16 cellular contexts compared by ENCODE assay signal in genomic region chr5:108634951-108635288, GRCh38.
A peak's percentile ranks its signal among the peaks of the same experiment; 100 is the strongest.
DNase-seq lines count a peak whose midpoint lies in the region; ATAC-seq lines count a peak whose summit lies in the region.
"Had no signal": no experiment of that assay in that cellular context is flagged by ENCODE, and none has a peak within 500 bp of the region (broad histone marks: within the 10 kb centered on the region; RNA-seq: fewer than 3 reads in every experiment).

No MANE protein-coding gene starts in this region.

- DNase-seq in stimulated activated naive CD8-positive, alpha-beta T cell treated with anti-CD3 and anti-CD28 coated beads, Interleukin-15, amount 100 ng/mL, for 72 hours: no peak
- no peak for DNase-seq in stimulated activated naive CD8-positive, alpha-beta T cell treated with anti-CD3 and anti-CD28 coated beads, Interleukin-15, Interleukin-2, amounts not matched to agents 100 U/mL and 50 U/mL, for 24 hours
- no peak for DNase-seq in stimulated activated naive B cell treated with anti-CD40 and anti-IgM and Interleukin-4, amounts not matched to agents 10 μg/mL and 1 μg/mL and 100 μg/mL, for 72 hours
- DNase-seq in Right ventricle myocardium superior (no peak), SHP77 treated with DMSO at 0.1 percent for 48 hours (lab: John Stamatoyannopoulos, UW) (no peak), HK-2 (ENCODE audit: unreplicated experiment) (no peak)
- DNase-seq: activated T-cell treated with anti-CD3 and anti-CD28 coated beads, Interleukin-2, amount 50 U/mL, for 72 hours; CD8-positive, alpha-beta memory T cell; foreskin melanocyte; immature natural killer cell; NCI-H510A treated with DMSO at 0.1 percent for 48 hours; occipital lobe had no signal

- ATAC-seq in stimulated activated naive CD8-positive, alpha-beta T cell treated with anti-CD3 and anti-CD28 coated beads, Interleukin-15, amount 100 ng/mL, for 72 hours: peak; percentile 42
- ATAC-seq in stimulated activated naive CD8-positive, alpha-beta T cell treated with anti-CD3 and anti-CD28 coated beads, Interleukin-15, Interleukin-2, amounts not matched to agents 100 U/mL and 50 U/mL, for 24 hours: no peak
- peak; percentile 83 for ATAC-seq in GM21723 (IDR thresholded peaks at IDR 0.05; ENCODE audit: unreplicated experiment)
- peak; percentile 75 for ATAC-seq in HG03159 (IDR thresholded peaks at IDR 0.05; ENCODE audit: unreplicated experiment)
- ATAC-seq in stimulated activated naive B cell treated with anti-CD40 and anti-IgM and Interleukin-4, amounts not matched to agents 10 μg/mL and 1 μg/mL and 100 μg/mL, for 72 hours (replicated peaks): peak; percentile 79 to 83
- no peak for ATAC-seq in Right ventricle myocardium superior (ENCODE audit: poor library complexity)
- ATAC-seq: activated T-cell treated with anti-CD3 and anti-CD28 coated beads, Interleukin-2, amount 50 U/mL, for 72 hours; K562; Panc1 had no signal

- no peaks in the 10 kb centered on the region for H3K9me3 Mint-ChIP-seq in stimulated activated naive CD8-positive, alpha-beta T cell treated with anti-CD3 and anti-CD28 coated beads, Interleukin-15, amount 100 ng/mL, for 72 hours
- H3K9me3 Mint-ChIP-seq in stimulated activated naive B cell treated with anti-CD40 and anti-IgM and Interleukin-4, amounts not matched to agents 10 μg/mL and 1 μg/mL and 100 μg/mL, for 72 hours: no peaks in the 10 kb centered on the region
- H3K9me3 Mint-ChIP-seq: activated T-cell treated with anti-CD3 and anti-CD28 coated beads, Interleukin-2, amount 50 U/mL, for 72 hours; CD8-positive, alpha-beta memory T cell; immature natural killer cell had no signal

- no peak overlapping the region for H3K4me3 Mint-ChIP-seq in stimulated activated naive CD8-positive, alpha-beta T cell treated with anti-CD3 and anti-CD28 coated beads, Interleukin-15, amount 100 ng/mL, for 72 hours
- no peak overlapping the region for H3K4me3 Mint-ChIP-seq in stimulated activated naive B cell treated with anti-CD40 and anti-IgM and Interleukin-4, amounts not matched to agents 10 μg/mL and 1 μg/mL and 100 μg/mL, for 72 hours
- H3K4me3 Mint-ChIP-seq: activated T-cell treated with anti-CD3 and anti-CD28 coated beads, Interleukin-2, amount 50 U/mL, for 72 hours; CD8-positive, alpha-beta memory T cell; immature natural killer cell had no signal

- no peaks in the 10 kb centered on the region for H3K36me3 Mint-ChIP-seq in stimulated activated naive B cell treated with anti-CD40 and anti-IgM and Interleukin-4, amounts not matched to agents 10 μg/mL and 1 μg/mL and 100 μg/mL, for 72 hours
- H3K36me3 Mint-ChIP-seq: CD8-positive, alpha-beta memory T cell; immature natural killer cell had no signal

- H3K27ac Mint-ChIP-seq in stimulated activated naive CD8-positive, alpha-beta T cell treated with anti-CD3 and anti-CD28 coated beads, Interleukin-15, amount 100 ng/mL, for 72 hours: no peak overlapping the region
- peak overlapping the region; percentile 38 for H3K27ac Mint-ChIP-seq in stimulated activated naive B cell treated with anti-CD40 and anti-IgM and Interleukin-4, amounts not matched to agents 10 μg/mL and 1 μg/mL and 100 μg/mL, for 72 hours
- H3K27ac Mint-ChIP-seq: activated T-cell treated with anti-CD3 and anti-CD28 coated beads, Interleukin-2, amount 50 U/mL, for 72 hours; CD8-positive, alpha-beta memory T cell; immature natural killer cell had no signal

- intact Hi-C loops in Right ventricle myocardium superior (cut with DNase I): no loop called here

- H3K4me1 Mint-ChIP-seq in stimulated activated naive CD8-positive, alpha-beta T cell treated with anti-CD3 and anti-CD28 coated beads, Interleukin-15, amount 100 ng/mL, for 72 hours: peaks cover 5% of the 10 kb centered on the region
- H3K4me1 Mint-ChIP-seq in stimulated activated naive B cell treated with anti-CD40 and anti-IgM and Interleukin-4, amounts not matched to agents 10 μg/mL and 1 μg/mL and 100 μg/mL, for 72 hours: peaks cover 4 to 5% of the 10 kb centered on the region in 2 donors
- H3K4me1 Mint-ChIP-seq: CD8-positive, alpha-beta memory T cell; immature natural killer cell had no signal

- H3K27me3 Mint-ChIP-seq in stimulated activated naive CD8-positive, alpha-beta T cell treated with anti-CD3 and anti-CD28 coated beads, Interleukin-15, amount 100 ng/mL, for 72 hours: no peaks in the 10 kb centered on the region
- H3K27me3 Mint-ChIP-seq in stimulated activated naive B cell treated with anti-CD40 and anti-IgM and Interleukin-4, amounts not matched to agents 10 μg/mL and 1 μg/mL and 100 μg/mL, for 72 hours: peaks cover 3 to 6% of the 10 kb centered on the region in 2 donors

Comparison
In these comparisons a context has a peak if more than half of its experiments do, and no peak if none do; other contexts are left out.
1. ATAC-seq: peak in stimulated activated naive CD8-positive, alpha-beta T cell treated with anti-CD3 and anti-CD28 coated beads, Interleukin-15, amount 100 ng/mL, for 72 hours (single experiment), GM21723 (single experiment), HG03159 (single experiment) and stimulated activated naive B cell treated with anti-CD40 and anti-IgM and Interleukin-4, amounts not matched to agents 10 μg/mL and 1 μg/mL and 100 μg/mL, for 72 hours (2 of 2); none in stimulated activated naive CD8-positive, alpha-beta T cell treated with anti-CD3 and anti-CD28 coated beads, Interleukin-15, Interleukin-2, amounts not matched to agents 100 U/mL and 50 U/mL, for 24 hours (single experiment) and Right ventricle myocardium superior (single experiment).